In the genomic region with DNA sequence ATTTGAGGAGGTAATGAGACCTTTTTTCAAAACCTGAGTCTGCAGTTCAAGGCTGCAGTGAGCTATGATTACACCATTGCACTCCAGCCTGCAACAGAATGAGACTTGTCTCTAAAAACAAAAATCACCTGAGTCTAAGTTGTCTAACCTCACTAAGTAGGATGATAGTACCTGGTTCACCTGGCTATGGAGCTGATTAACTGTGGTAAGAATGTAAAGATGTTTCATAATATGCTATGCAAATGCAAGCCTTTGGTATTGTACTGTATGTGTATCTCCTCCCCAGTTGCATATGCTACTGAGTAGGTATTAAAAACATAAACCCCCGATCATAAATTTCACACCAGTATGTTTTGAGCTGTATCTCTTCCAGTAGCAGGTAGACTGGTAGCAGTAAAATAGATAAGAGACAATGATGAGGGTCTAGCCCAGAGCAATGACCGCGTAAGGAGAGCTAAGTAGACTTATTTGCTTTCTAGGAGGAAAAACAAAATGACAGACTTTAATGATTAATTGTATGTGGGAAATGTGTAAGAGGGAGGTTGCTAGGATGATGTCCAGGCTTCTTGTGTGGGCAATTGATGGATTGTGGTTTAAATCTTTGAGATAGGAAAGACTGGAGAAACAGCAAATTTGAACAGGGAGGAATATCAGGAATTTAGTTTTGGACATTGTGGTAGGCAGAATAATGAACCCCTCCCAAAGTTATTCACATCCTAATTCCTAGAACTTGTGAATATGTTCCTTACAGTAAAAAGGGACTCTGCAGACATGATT, we compare ENCODE assay signal across 17 cellular contexts. TPM values are rescaled to one million over a fixed set of nuclear protein-coding genes. Genes with fewer than 3 reads are reported as not detected.
A peak's percentile ranks its signal among the peaks of the same experiment; 100 is the strongest.
DNase-seq lines count a peak whose midpoint lies in the region; ATAC-seq, FAIRE-seq and TF ChIP-seq lines count a peak whose summit lies in the region.
"Had no signal": no experiment of that assay in that cellular context is flagged by ENCODE, and none has a peak within 500 bp of the region (broad histone marks: within the 10 kb centered on the region; RNA-seq: fewer than 3 reads in every experiment).

No MANE protein-coding gene starts in this region.

- TF ChIP-seq POLR2A in GM12892 (IDR thresholded peaks at IDR 0.05; ENCODE audit: low read depth, low read length): no peak

- no peaks in the 10 kb centered on the region for H3K9me3 ChIP-seq in psoas muscle
- H3K9me3 ChIP-seq: BLaER1 treated with 17β-estradiol and CSF1 and Interleukin-3, amounts not matched to agents 10 nM and 100 nM had no signal

- no peak overlapping the region for H3K27ac ChIP-seq in foreskin keratinocyte
- no peak overlapping the region for H3K27ac ChIP-seq in psoas muscle
- H3K27ac ChIP-seq: BLaER1 treated with 17β-estradiol and CSF1 and Interleukin-3, amounts not matched to agents 10 nM and 100 nM; GM23248 had no signal

- H3K4me1 ChIP-seq in foreskin keratinocyte: no peaks in the 10 kb centered on the region
- peaks cover 7% of the 10 kb centered on the region for H3K4me1 ChIP-seq in psoas muscle
- H3K4me1 ChIP-seq: BLaER1 treated with 17β-estradiol and CSF1 and Interleukin-3, amounts not matched to agents 10 nM and 100 nM had no signal

- H3K27me3 ChIP-seq in foreskin keratinocyte (no peaks in the 10 kb centered on the region), psoas muscle (ENCODE audit: insufficient read depth in 3 of 3, low read length in 2 of 3) (no peaks in the 10 kb centered on the region)
- H3K27me3 ChIP-seq: BLaER1 treated with 17β-estradiol and CSF1 and Interleukin-3, amounts not matched to agents 10 nM and 100 nM had no signal

- intact Hi-C loops in psoas muscle (cut with DNase I): no loop called here

- no peak for TF ChIP-seq CTCF in foreskin keratinocyte (conservative IDR thresholded peaks at IDR 0.05)
- TF ChIP-seq CTCF in psoas muscle (IDR thresholded peaks at IDR 0.05): no peak

- no peak overlapping the region for H3K4me3 ChIP-seq in psoas muscle
- H3K4me3 ChIP-seq: BLaER1 treated with 17β-estradiol and CSF1 and Interleukin-3, amounts not matched to agents 10 nM and 100 nM; GM23248 had no signal

- peak; percentile 20 for ATAC-seq in foreskin keratinocyte
- ATAC-seq in psoas muscle: no peak
- ATAC-seq: HCT116 had no signal

- FAIRE-seq in GM12892 (lab: Jason Lieb, UNC): peak; percentile 56
- FAIRE-seq: GM18507, H54 had no signal

- DNase-seq in GM12892 (ENCODE audit: insufficient read length) (no peak), NCI-H526 treated with DMSO at 0.1 percent for 48 hours (lab: John Stamatoyannopoulos, UW) (peak; percentile 32), astrocyte of the hippocampus (ENCODE audit: low read depth, low spot score) (peak; percentile 15), foreskin keratinocyte (peak; percentile 70 to 79), SKM-1 treated with dmso at 0.1 percent for 144 hours (lab: John Stamatoyannopoulos, UW; ENCODE audit: unreplicated experiment) (no peak), amniotic stem cell (lab: John Stamatoyannopoulos, UW) (no peak), OCI-M2 (lab: John Stamatoyannopoulos, UW; ENCODE audit: unreplicated experiment) (no peak), psoas muscle (no peak)
- DNase-seq: ACHN; Calu3; CD4-positive, CD25-positive, alpha-beta regulatory T cell; DMS 273 treated with DMSO at 0.1 percent for 48 hours had no signal

- H3K36me3 ChIP-seq in psoas muscle (ENCODE audit: insufficient read depth in 1 of 2, low read depth in 1 of 2): no peaks in the 10 kb centered on the region
- H3K36me3 ChIP-seq: BLaER1 treated with 17β-estradiol and CSF1 and Interleukin-3, amounts not matched to agents 10 nM and 100 nM had no signal

- WGBS in psoas muscle, 3 donors: 93 to 99% (median 96%) methylated on average over 3 of the region's 3 CpGs

RNA-seq across cellular contexts. Expression of gene EGLN3, which starts 41.6 kb away (rescaled TPM):
- 28.5 TPM for polyA plus RNA-seq in GM12892 (2012; ENCODE audit: missing spikeins)
- total RNA-seq in foreskin keratinocyte (0.20 and 0.46 TPM in 2 replicates), psoas muscle (10 to 100 TPM in 3 of 4 donors, 1 to 10 TPM in 1; 6.7 to 58.7 (median 20.6) TPM)
- polyA plus RNA-seq in foreskin keratinocyte (0.31 and 0.32 TPM in 2 replicates), psoas muscle (10 to 100 TPM in 1 of 3 donors, 1 to 10 TPM in 2; 7.4 to 19.5 (median 7.7) TPM)

Comparison
In these comparisons a context has a peak if more than half of its experiments do, and no peak if none do; other contexts are left out.
1. DNase-seq: peak in NCI-H526 treated with DMSO at 0.1 percent for 48 hours (single experiment), astrocyte of the hippocampus (single experiment) and foreskin keratinocyte (2 of 2); none in GM12892 (single experiment), SKM-1 treated with dmso at 0.1 percent for 144 hours (single experiment), amniotic stem cell (single experiment), OCI-M2 (single experiment) and psoas muscle (0 of 2).